ENCODE assay signal across 1 cellular context in the genomic region with DNA sequence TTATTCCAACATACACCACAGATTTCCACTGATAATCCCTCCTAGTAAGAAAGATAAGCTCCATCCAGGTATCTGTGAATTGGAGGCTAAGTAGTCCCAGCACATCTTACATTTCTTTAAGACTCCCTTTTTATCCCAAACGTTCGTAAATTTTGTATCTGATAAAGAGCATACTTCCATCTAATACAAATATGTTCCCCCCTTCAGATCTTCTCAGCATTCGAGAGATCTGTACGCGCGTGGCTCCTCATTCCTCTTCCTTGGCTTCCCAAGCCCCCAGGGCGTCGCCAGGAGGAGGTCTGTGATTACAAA.
TF ChIP-seq lines count a peak whose summit lies in the region.

No MANE protein-coding gene starts in this region.

TF ChIP-seq in H1, 55 proteins besides CTCF, POLR2A, EP300 and RAD21:
- TF ChIP-seq HDAC6 (IDR thresholded peaks at IDR 0.05; ENCODE audit: low read depth, low read length) (no peak), CBX8 (IDR thresholded peaks at IDR 0.05; ENCODE audit: borderline replicate concordance, low read depth, low read length) (no peak), JUN (IDR thresholded peaks at IDR 0.05; ENCODE audit: low read depth, low read length) (no peak), CEBPB (IDR thresholded peaks at IDR 0.05; ENCODE audit: low read depth, low read length) (no peak), KDM1A (IDR thresholded peaks at IDR 0.05; ENCODE audit: borderline replicate concordance, low read length) (no peak), RNF2 (IDR thresholded peaks at IDR 0.05; ENCODE audit: borderline replicate concordance, low read depth, low read length, missing control alignments, poor library complexity, severe bottlenecking) (peak; percentile 43), EZH2 (IDR thresholded peaks at IDR 0.05; ENCODE audit: low read depth, low read length, severe bottlenecking) (peak; percentile 20), RBBP5 (IDR thresholded peaks at IDR 0.05; ENCODE audit: borderline replicate concordance, low read depth, low read length) (no peak), JUND (IDR thresholded peaks at IDR 0.05; ENCODE audit: low read length) (no peak), MAFK (IDR thresholded peaks at IDR 0.05; ENCODE audit: low read depth, low read length) (no peak)
- TF ChIP-seq, protein P1, sequence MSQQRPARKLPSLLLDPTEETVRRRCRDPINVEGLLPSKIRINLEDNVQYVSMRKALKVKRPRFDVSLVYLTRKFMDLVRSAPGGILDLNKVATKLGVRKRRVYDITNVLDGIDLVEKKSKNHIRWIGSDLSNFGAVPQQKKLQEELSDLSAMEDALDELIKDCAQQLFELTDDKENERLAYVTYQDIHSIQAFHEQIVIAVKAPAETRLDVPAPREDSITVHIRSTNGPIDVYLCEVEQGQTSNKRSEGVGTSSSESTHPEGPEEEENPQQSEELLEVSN (IDR thresholded peaks at IDR 0.05), result no peak
- TF ChIP-seq, protein P2, sequence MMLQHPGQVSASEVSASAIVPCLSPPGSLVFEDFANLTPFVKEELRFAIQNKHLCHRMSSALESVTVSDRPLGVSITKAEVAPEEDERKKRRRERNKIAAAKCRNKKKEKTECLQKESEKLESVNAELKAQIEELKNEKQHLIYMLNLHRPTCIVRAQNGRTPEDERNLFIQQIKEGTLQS (IDR thresholded peaks at IDR 0.05; ENCODE audit: insufficient read depth, low read depth, low read length), result no peak
